10 cellular contexts compared by ENCODE assay signal in the genomic region with DNA sequence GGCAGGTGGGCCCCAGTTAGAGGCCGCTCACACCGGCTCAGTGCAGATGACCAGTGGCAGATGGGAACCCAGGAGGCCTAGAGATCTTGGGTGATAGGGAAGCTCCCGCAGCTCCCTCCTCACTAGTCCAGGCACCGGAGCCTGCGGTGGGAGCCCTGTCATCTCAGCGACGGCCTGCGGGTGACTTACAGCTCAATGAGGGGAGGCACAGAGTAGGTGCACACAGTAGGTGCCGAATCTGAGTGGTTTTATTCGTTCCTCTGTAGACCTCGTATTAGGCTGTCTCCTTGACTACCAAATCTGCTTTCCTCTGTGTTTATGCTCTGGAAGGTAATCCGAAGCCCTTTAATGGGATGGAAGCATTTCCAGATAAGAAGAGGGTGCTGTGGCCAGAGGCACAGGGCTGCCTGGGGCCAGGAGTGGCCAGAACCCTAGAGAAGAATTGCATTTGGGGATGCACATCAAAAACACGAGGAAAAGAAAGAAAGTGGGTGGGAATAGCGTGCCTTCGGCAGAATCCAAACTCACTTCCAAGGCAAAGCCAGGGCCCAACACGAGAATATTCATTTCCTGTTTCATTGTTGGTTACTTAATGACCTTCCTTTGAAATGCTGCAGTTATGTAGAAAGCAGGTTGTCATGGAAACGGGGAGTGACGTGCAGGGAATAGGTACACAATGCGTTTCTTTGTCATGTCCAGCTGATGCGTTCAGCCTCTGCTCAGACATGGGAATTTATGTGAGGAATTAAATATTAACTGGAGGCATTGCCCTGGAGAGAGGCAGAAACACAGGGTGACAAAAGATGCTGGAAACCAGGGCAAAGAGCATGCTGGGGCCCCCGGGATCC. TPM values are rescaled to one million over a fixed set of nuclear protein-coding genes. Genes with fewer than 3 reads are reported as not detected.
A peak's percentile ranks its signal among the peaks of the same experiment; 100 is the strongest.
DNase-seq lines count a peak whose midpoint lies in the region; ATAC-seq, FAIRE-seq and TF ChIP-seq lines count a peak whose summit lies in the region.
"Had no signal": no experiment of that assay in that cellular context is flagged by ENCODE, and none has a peak within 500 bp of the region (broad histone marks: within the 10 kb centered on the region; RNA-seq: fewer than 3 reads in every experiment).

No MANE protein-coding gene starts in this region.

- no peak overlapping the region for H3K4me3 ChIP-seq in A549
- no peak overlapping the region for H3K4me3 ChIP-seq in suprapubic skin
- H3K4me3 ChIP-seq: breast epithelium had no signal

- no peak for TF ChIP-seq RAD21 in A549 (conservative IDR thresholded peaks at IDR 0.05 in 1 of 2, IDR thresholded peaks at IDR 0.05 in 1 of 2)

- WGBS in A549 (ENCODE audit: missing lambda C conversion rate), result 31% methylated on average over 17 of the region's 21 CpGs
- WGBS in suprapubic skin, result 45% methylated on average over 18 of the region's 21 CpGs

- ATAC-seq in A549 (peak; percentile 74 to 77), GM19463 (IDR thresholded peaks at IDR 0.05; ENCODE audit: unreplicated experiment) (no peak)
- no peak for ATAC-seq in stimulated activated naive B cell treated with anti-CD40 and anti-IgM and Interleukin-4, amounts not matched to agents 10 μg/mL and 1 μg/mL and 100 μg/mL, for 72 hours (replicated peaks)

- no peak overlapping the region for H3K27ac Mint-ChIP-seq in stimulated activated naive B cell treated with anti-CD40 and anti-IgM and Interleukin-4, amounts not matched to agents 10 μg/mL and 1 μg/mL and 100 μg/mL, for 72 hours

- H3K4me1 ChIP-seq in A549 (peaks cover 16% of the 10 kb centered on the region; the same call in 2 of the 3 replicates), suprapubic skin (no peaks in the 10 kb centered on the region)
- H3K4me1 ChIP-seq: breast epithelium had no signal

- H3K27me3 ChIP-seq in suprapubic skin, result peaks cover 17% of the 10 kb centered on the region

- peak; percentile 65 to 88 for DNase-seq in A549 (ENCODE audit: low read depth in 1 of 2, low spot score in 1 of 2)
- DNase-seq in HuH-7.5 (ENCODE audit: low spot score), result peak; percentile 69
- peak; percentile 100 for DNase-seq in SW480 (ENCODE audit: low spot score)
- peak; percentile 65 for DNase-seq in iPS DF 19.7 (ENCODE audit: low read depth, low spot score)
- DNase-seq in GF-D8 (lab: John Stamatoyannopoulos, UW), result no peak
- DNase-seq in suprapubic skin (ENCODE audit: low spot score in 2 of 2), result no peak
- DNase-seq in stimulated activated naive B cell treated with anti-CD40 and anti-IgM and Interleukin-4, amounts not matched to agents 10 μg/mL and 1 μg/mL and 100 μg/mL, for 72 hours, result no peak
- DNase-seq: AML-193 had no signal

- H3K36me3 Mint-ChIP-seq in stimulated activated naive B cell treated with anti-CD40 and anti-IgM and Interleukin-4, amounts not matched to agents 10 μg/mL and 1 μg/mL and 100 μg/mL, for 72 hours, result no peaks in the 10 kb centered on the region

- H3K4me2 ChIP-seq in A549, result peak overlapping the region; percentile 46

- peaks cover 14 to 20% of the 10 kb centered on the region in 2 donors for H3K27me3 Mint-ChIP-seq in stimulated activated naive B cell treated with anti-CD40 and anti-IgM and Interleukin-4, amounts not matched to agents 10 μg/mL and 1 μg/mL and 100 μg/mL, for 72 hours

- CTCF ChIA-PET in A549 (lab: Yijun Ruan, JAX), result no interaction called here

- H3K9me3 Mint-ChIP-seq in stimulated activated naive B cell treated with anti-CD40 and anti-IgM and Interleukin-4, amounts not matched to agents 10 μg/mL and 1 μg/mL and 100 μg/mL, for 72 hours, result peaks cover 0 to 1% of the 10 kb centered on the region in 2 donors

- H3K4me3 Mint-ChIP-seq in stimulated activated naive B cell treated with anti-CD40 and anti-IgM and Interleukin-4, amounts not matched to agents 10 μg/mL and 1 μg/mL and 100 μg/mL, for 72 hours, result no peak overlapping the region

- POLR2A ChIA-PET in A549 (lab: Yijun Ruan, JAX), result no interaction called here

- H3K9me3 ChIP-seq in A549 (no peaks in the 10 kb centered on the region; the same call in 2 of the 3 replicates), suprapubic skin (no peaks in the 10 kb centered on the region)
- H3K9me3 ChIP-seq: breast epithelium had no signal

- H3K27ac ChIP-seq in A549 (peak overlapping the region; percentile 38 to 51; a peak in 5 of 6 replicates), suprapubic skin (no peak overlapping the region)
- H3K27ac ChIP-seq: breast epithelium had no signal

- no peaks in the 10 kb centered on the region for H3K36me3 ChIP-seq in suprapubic skin
- H3K36me3 ChIP-seq: breast epithelium had no signal

- no peak for FAIRE-seq in A549 (lab: Jason Lieb, UNC)

- TF ChIP-seq CTCF in A549 (IDR thresholded peaks at IDR 0.05), result no peak
- no peak for TF ChIP-seq CTCF in suprapubic skin (IDR thresholded peaks at IDR 0.05)

- no peak for TF ChIP-seq POLR2A in A549 (IDR thresholded peaks at IDR 0.05; ENCODE audit: low read length)
- no peak for TF ChIP-seq POLR2A in suprapubic skin (IDR thresholded peaks at IDR 0.05)

- TF ChIP-seq EP300 in A549 (IDR thresholded peaks at IDR 0.05) (no peak), suprapubic skin (IDR thresholded peaks at IDR 0.05) (no peak)

- no peaks in the 10 kb centered on the region for H3K4me1 Mint-ChIP-seq in stimulated activated naive B cell treated with anti-CD40 and anti-IgM and Interleukin-4, amounts not matched to agents 10 μg/mL and 1 μg/mL and 100 μg/mL, for 72 hours

TF ChIP-seq in A549, 52 proteins besides CTCF, POLR2A, EP300 and RAD21:
- no peak for TF ChIP-seq KDM5A (IDR thresholded peaks at IDR 0.05)
- TF ChIP-seq MAZ (IDR thresholded peaks at IDR 0.05; ENCODE audit: borderline replicate concordance, low read depth, low read length), result no peak
- TF ChIP-seq BCL3 (IDR thresholded peaks at IDR 0.05), result no peak
- TF ChIP-seq, protein P1, sequence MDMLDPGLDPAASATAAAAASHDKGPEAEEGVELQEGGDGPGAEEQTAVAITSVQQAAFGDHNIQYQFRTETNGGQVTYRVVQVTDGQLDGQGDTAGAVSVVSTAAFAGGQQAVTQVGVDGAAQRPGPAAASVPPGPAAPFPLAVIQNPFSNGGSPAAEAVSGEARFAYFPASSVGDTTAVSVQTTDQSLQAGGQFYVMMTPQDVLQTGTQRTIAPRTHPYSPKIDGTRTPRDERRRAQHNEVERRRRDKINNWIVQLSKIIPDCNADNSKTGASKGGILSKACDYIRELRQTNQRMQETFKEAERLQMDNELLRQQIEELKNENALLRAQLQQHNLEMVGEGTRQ (IDR thresholded peaks at IDR 0.05), result no peak
- no peak for TF ChIP-seq ZSCAN20 (CRISPR knock-in tag; IDR thresholded peaks at IDR 0.05)
- no peak for TF ChIP-seq NPAS2 (CRISPR knock-in tag; IDR thresholded peaks at IDR 0.05; ENCODE audit: borderline replicate concordance)

RNA-seq across cellular contexts. Expression of gene MYT1, which starts 24.7 kb away (rescaled TPM):
- polyA plus RNA-seq in A549 (2011; rRNA removed) (0.22 and 0.29 TPM in 2 replicates), A549 (2017; fragmentation: RNase III; extraction: RNeasy Plus Mini Kit Qiagen cat#74134 plus additional on column Dnase treatment) (0.21 to 0.26 TPM (median 0.26 TPM) in 3 replicates)
- polyA plus RNA-seq in A549 (2012; cell fraction: cytosol; rRNA removed), result 0.10 and 0.13 TPM in 2 replicates
- polyA plus RNA-seq in A549 (2012; cell fraction: nucleus; rRNA removed), result 0.20 and 0.47 TPM in 2 replicates
- polyA minus RNA-seq in A549 (2011; rRNA and poly(A)+ RNA removed), result 0.04 and 0.10 TPM in 2 replicates
- total RNA-seq in suprapubic skin, result under 1 TPM in 1 of 4 donors, not detected in 3; 0.34 TPM

Comparison
In these comparisons a context has a peak if more than half of its experiments do, and no peak if none do; other contexts are left out.
1. ATAC-seq: peak in A549 (2 of 2); none in GM19463 (single experiment) and stimulated activated naive B cell treated with anti-CD40 and anti-IgM and Interleukin-4, amounts not matched to agents 10 μg/mL and 1 μg/mL and 100 μg/mL, for 72 hours (0 of 2).
2. DNase-seq: peak in A549 (2 of 2), HuH-7.5 (single experiment), SW480 (single experiment) and iPS DF 19.7 (single experiment); none in GF-D8 (single experiment), suprapubic skin (0 of 2) and stimulated activated naive B cell treated with anti-CD40 and anti-IgM and Interleukin-4, amounts not matched to agents 10 μg/mL and 1 μg/mL and 100 μg/mL, for 72 hours (single experiment).